1 cellular context compared by ENCODE assay signal in genomic region chr2:166329465-166329864, GRCh38.
TF ChIP-seq lines count a peak whose summit lies in the region.

No MANE protein-coding gene starts in this region.

TF ChIP-seq in HepG2, 621 proteins besides CTCF, POLR2A, EP300 and RAD21 (continued from another document and continues in another):
- no peak for TF ChIP-seq KIAA2018 (CRISPR knock-in tag; IDR thresholded peaks at IDR 0.05; ENCODE audit: borderline replicate concordance)
- TF ChIP-seq FOXJ3 (CRISPR knock-in tag; IDR thresholded peaks at IDR 0.05; ENCODE audit: borderline replicate concordance) = peak; percentile 91; the same call in 1 of the 2 replicates
- TF ChIP-seq DMTF1 (CRISPR knock-in tag; IDR thresholded peaks at IDR 0.05) = no peak
- TF ChIP-seq ZNF142 (CRISPR knock-in tag; IDR thresholded peaks at IDR 0.05) = no peak
- no peak for TF ChIP-seq ZNF451 (CRISPR knock-in tag; IDR thresholded peaks at IDR 0.05)
- TF ChIP-seq ZEB1 (IDR thresholded peaks at IDR 0.05; ENCODE audit: insufficient replicate concordance, low read depth) = peak; percentile 87
- TF ChIP-seq SAP130 (CRISPR knock-in tag; IDR thresholded peaks at IDR 0.05; ENCODE audit: low read depth) = peak; percentile 48; the same call in 1 of the 2 replicates
- TF ChIP-seq LCORL (IDR thresholded peaks at IDR 0.05) = no peak
- TF ChIP-seq LCORL (CRISPR knock-in tag; IDR thresholded peaks at IDR 0.05) = peak; percentile 87
- peak; percentile 48; the same call in 1 of the 2 replicates for TF ChIP-seq ZNF609 (CRISPR knock-in tag; IDR thresholded peaks at IDR 0.05; ENCODE audit: borderline replicate concordance)
- no peak for TF ChIP-seq PHF21A (CRISPR knock-in tag; IDR thresholded peaks at IDR 0.05)
- TF ChIP-seq KLF12 (CRISPR knock-in tag; IDR thresholded peaks at IDR 0.05; ENCODE audit: borderline replicate concordance) = no peak
- no peak for TF ChIP-seq RBFOX2 (IDR thresholded peaks at IDR 0.05; ENCODE audit: low read depth, low read length)
- TF ChIP-seq ZNF614 (CRISPR knock-in tag; IDR thresholded peaks at IDR 0.05; ENCODE audit: borderline replicate concordance) = peak; percentile 90
- TF ChIP-seq IRF2 (CRISPR knock-in tag; IDR thresholded peaks at IDR 0.05) = peak; percentile 49; the same call in 1 of the 2 replicates
- TF ChIP-seq ZNF75D (CRISPR knock-in tag; IDR thresholded peaks at IDR 0.05; ENCODE audit: borderline replicate concordance) = no peak
- TF ChIP-seq PLSCR1 (CRISPR knock-in tag; IDR thresholded peaks at IDR 0.05; ENCODE audit: borderline replicate concordance) = no peak
- no peak for TF ChIP-seq MAFK (conservative IDR thresholded peaks at IDR 0.05 in 1 of 2, IDR thresholded peaks at IDR 0.05 in 1 of 2; ENCODE audit: low read length in 2 of 2)
- no peak for TF ChIP-seq THAP8 (CRISPR knock-in tag; IDR thresholded peaks at IDR 0.05; ENCODE audit: borderline replicate concordance)
- peak; percentile 89 for TF ChIP-seq THRA (CRISPR knock-in tag; IDR thresholded peaks at IDR 0.05; ENCODE audit: borderline replicate concordance)
- TF ChIP-seq ZNF124 (CRISPR knock-in tag; IDR thresholded peaks at IDR 0.05) = peak; percentile 49; the same call in 1 of the 2 replicates
- peak; percentile 100 for TF ChIP-seq FOXP4 (CRISPR knock-in tag; IDR thresholded peaks at IDR 0.05)
- TF ChIP-seq HNF4A (CRISPR knock-in tag; IDR thresholded peaks at IDR 0.05) = peak; percentile 96
- TF ChIP-seq NCOR1 (IDR thresholded peaks at IDR 0.05; ENCODE audit: borderline replicate concordance, low read length) = peak; percentile 72; the same call in 1 of the 2 replicates
- no peak for TF ChIP-seq PTBP1 (IDR thresholded peaks at IDR 0.05; ENCODE audit: low read depth, low read length, poor library complexity, severe bottlenecking)
